Comparison of ENCODE assay signal across 9 cellular contexts in genomic region chr20:21520702-21521595, GRCh38. TPM values are rescaled to one million over a fixed set of nuclear protein-coding genes. Genes with fewer than 3 reads are reported as not detected.
DNase-seq lines count a peak whose midpoint lies in the region; ATAC-seq lines count a peak whose summit lies in the region.
"Had no signal": no experiment of that assay in that cellular context is flagged by ENCODE, and none has a peak within 500 bp of the region (broad histone marks: within the 10 kb centered on the region; RNA-seq: fewer than 3 reads in every experiment).

No MANE protein-coding gene starts in this region.

- H3K36me3 ChIP-seq in ectodermal cell (ENCODE audit: control insufficient read depth, insufficient read depth, low read length): no peaks in the 10 kb centered on the region

- no peak for ATAC-seq in GM21381 (IDR thresholded peaks at IDR 0.05; ENCODE audit: unreplicated experiment)

- H3K4me3 ChIP-seq in ectodermal cell (ENCODE audit: insufficient read depth, low read depth, low read length): peak overlapping the region; percentile 27

- H3K27me3 ChIP-seq in ectodermal cell (ENCODE audit: control insufficient read depth, insufficient read depth, low read length, poor library complexity, severe bottlenecking): peaks cover 100% of the 10 kb centered on the region

- peaks cover 33% of the 10 kb centered on the region for H3K4me1 ChIP-seq in ectodermal cell (ENCODE audit: control insufficient read depth, insufficient read depth, low read length)

- 1% methylated on average over 50 to 53 of the region's 53 CpGs for WGBS in ectodermal cell, 2 experiments

- peak; percentile 22 for DNase-seq in NCI-H82 (lab: John Stamatoyannopoulos, UW)
- DNase-seq in NCI-H82 treated with DMSO at 0.1 percent for 48 hours (lab: John Stamatoyannopoulos, UW; ENCODE audit: unreplicated experiment): no peak
- peak; percentile 71 for DNase-seq in NCI-H1105 treated with DMSO at 0.1 percent for 48 hours (lab: John Stamatoyannopoulos, UW)
- peak in 41 of 56 donors; percentile 29 to 77 (median 55) for DNase-seq in nucleus accumbens (lab: John Stamatoyannopoulos, UW)
- no peak for DNase-seq in SKM-1 (lab: John Stamatoyannopoulos, UW; ENCODE audit: unreplicated experiment)
- no peak for DNase-seq in NCI-H2196 treated with DMSO at 0.1 percent for 48 hours (lab: John Stamatoyannopoulos, UW; ENCODE audit: unreplicated experiment)
- DNase-seq: NCI-H510A treated with DMSO at 0.1 percent for 48 hours had no signal

- no peaks in the 10 kb centered on the region for H3K9me3 ChIP-seq in ectodermal cell (ENCODE audit: control insufficient read depth, low read length)

- H3K27ac ChIP-seq in ectodermal cell (ENCODE audit: insufficient read depth, low read depth, low read length, poor library complexity, severe bottlenecking): no peak overlapping the region

RNA-seq across cellular contexts. Expression of gene NKX2-2, which starts 7.1 kb away (rescaled TPM):
- not detected for polyA plus RNA-seq in ectodermal cell (2013, experiment 1 of 4)
- polyA plus RNA-seq in ectodermal cell (2013, experiment 2 of 4): not detected
- not detected for polyA plus RNA-seq in ectodermal cell (2013, experiment 3 of 4)
- not detected for polyA plus RNA-seq in ectodermal cell (2013, experiment 4 of 4)

Comparison
In these comparisons a context has a peak if more than half of its experiments do, and no peak if none do; other contexts are left out.
1. DNase-seq: peak in NCI-H82 (single experiment), NCI-H1105 treated with DMSO at 0.1 percent for 48 hours (single experiment) and nucleus accumbens (41 of 56); none in NCI-H82 treated with DMSO at 0.1 percent for 48 hours (single experiment), SKM-1 (single experiment) and NCI-H2196 treated with DMSO at 0.1 percent for 48 hours (single experiment).